Comparison of ENCODE assay signal across 8 cellular contexts in genomic region chrX:47191806-47192401, GRCh38. TPM values are rescaled to one million over a fixed set of nuclear protein-coding genes. Genes with fewer than 3 reads are reported as not detected.
DNase-seq lines count a peak whose midpoint lies in the region; ATAC-seq and TF ChIP-seq lines count a peak whose summit lies in the region.

No MANE protein-coding gene starts in this region.

- H3K27ac Mint-ChIP-seq in Calu3 (ENCODE audit: unreplicated experiment) (no peak overlapping the region), chondrocyte (ENCODE audit: unreplicated experiment) (no peak overlapping the region), nephron (no peak overlapping the region)

- CTCF ChIA-PET in Calu3 (lab: Charles Lee): interaction anchor here (1.4 kb wide), 1 partner anchor 120 kb away, joined by 5 read pairs; no protein-coding TSS in a partner anchor

- ATAC-seq in HG03025 (IDR thresholded peaks at IDR 0.05; ENCODE audit: low FRiP score, unreplicated experiment): no peak
- no peak for ATAC-seq in HG02840 (IDR thresholded peaks at IDR 0.05; ENCODE audit: low FRiP score, unreplicated experiment)
- ATAC-seq in GM18907 (IDR thresholded peaks at IDR 0.05; ENCODE audit: unreplicated experiment): no peak
- no peak for ATAC-seq in GM19397 (IDR thresholded peaks at IDR 0.05; ENCODE audit: unreplicated experiment)

- no peaks in the 10 kb centered on the region for H3K9me3 ChIP-seq in MG63

- H3K9me3 Mint-ChIP-seq in Calu3 (ENCODE audit: low read depth, unreplicated experiment) (no peaks in the 10 kb centered on the region), chondrocyte (ENCODE audit: low read depth) (no peaks in the 10 kb centered on the region), nephron (no peaks in the 10 kb centered on the region)

- H3K4me1 Mint-ChIP-seq in Calu3 (ENCODE audit: low read depth, unreplicated experiment) (peaks cover 17% of the 10 kb centered on the region), chondrocyte (ENCODE audit: low read depth) (peaks cover 52% of the 10 kb centered on the region), nephron (peaks cover 34% of the 10 kb centered on the region)

- H3K4me3 Mint-ChIP-seq in Calu3 (ENCODE audit: low read depth, unreplicated experiment) (peak overlapping the region; percentile 89), chondrocyte (ENCODE audit: unreplicated experiment) (peak overlapping the region; percentile 90), nephron (peak overlapping the region; percentile 90 to 93 (median 91))

- peak overlapping the region; percentile 67 for H3K4me3 ChIP-seq in MG63

- DNase-seq in Calu3 (no peak), MG63 (no peak), chondrocyte (ENCODE audit: low spot score) (peak; percentile 29)

- no peaks in the 10 kb centered on the region for H3K27me3 ChIP-seq in MG63

- H3K27me3 Mint-ChIP-seq in Calu3 (ENCODE audit: unreplicated experiment) (no peaks in the 10 kb centered on the region), chondrocyte (ENCODE audit: low read depth) (no peaks in the 10 kb centered on the region), nephron (ENCODE audit: low read depth) (no peaks in the 10 kb centered on the region)

- no TSS peak for BruUV-seq in Calu3 (replicated peaks; lab: Mats Ljungman, UMichigan)

- TF ChIP-seq CTCF in Calu3 (IDR thresholded peaks at IDR 0.05; ENCODE audit: unreplicated experiment): no peak
- TF ChIP-seq CTCF in chondrocyte (IDR thresholded peaks at IDR 0.05): no peak
- TF ChIP-seq CTCF in nephron (IDR thresholded peaks at IDR 0.05; ENCODE audit: unreplicated experiment in 3 of 3): no peak

- H3K36me3 Mint-ChIP-seq in Calu3 (ENCODE audit: insufficient read depth, unreplicated experiment): peaks cover 52% of the 10 kb centered on the region
- H3K36me3 Mint-ChIP-seq in chondrocyte (ENCODE audit: low read depth): peaks cover 6% of the 10 kb centered on the region
- H3K36me3 Mint-ChIP-seq in nephron (ENCODE audit: low read depth): peaks cover 20% of the 10 kb centered on the region

- peaks cover 11% of the 10 kb centered on the region for H3K36me3 ChIP-seq in MG63

- intact Hi-C loops in Calu3 (cut with micrococcal nuclease; ENCODE audit: unreplicated experiment): loop anchor here (2.0 to 10.0 kb wide), 4 partner anchors 121 to 833 kb away; partner anchors contain the start of gene ZNF41

RNA-seq across cellular contexts. Expression of gene UBA1, which starts 1.7 kb away (rescaled TPM):
- total RNA-seq in Calu3 (2022) (234 and 240 TPM in 2 replicates), chondrocyte (299 to 312 TPM (median 311 TPM) in 3 replicates)
- total RNA-seq in MG63 (2014; rRNA removed; shearing (Covaris generic); ENCODE audit: low replicate concordance): 108 and 121 TPM in 2 replicates

RNA-seq across cellular contexts. Expression of gene CDK16, which starts 26.6 kb away (rescaled TPM):
- total RNA-seq in Calu3 (2022) (148 and 154 TPM in 2 replicates), chondrocyte (172 to 183 TPM (median 179 TPM) in 3 replicates)
- total RNA-seq in MG63 (2014; rRNA removed; shearing (Covaris generic); ENCODE audit: low replicate concordance): 38.2 and 71.2 TPM in 2 replicates

RNA-seq across cellular contexts. Expression of gene USP11, which starts 40.9 kb away (rescaled TPM):
- total RNA-seq in Calu3 (2022): 72.0 and 84.2 TPM in 2 replicates
- total RNA-seq in MG63 (2014; rRNA removed; shearing (Covaris generic); ENCODE audit: low replicate concordance): 16.0 and 16.2 TPM in 2 replicates
- 151 to 189 TPM (median 157 TPM) in 3 replicates for total RNA-seq in chondrocyte

RNA-seq across cellular contexts. Expression of gene RBM10, which starts 46.9 kb away (rescaled TPM):
- total RNA-seq in Calu3 (2022) (47.2 and 49.4 TPM in 2 replicates), chondrocyte (29.0 to 36.3 TPM (median 29.6 TPM) in 3 replicates)
- 36.9 and 46.9 TPM in 2 replicates for total RNA-seq in MG63 (2014; rRNA removed; shearing (Covaris generic); ENCODE audit: low replicate concordance)

RNA-seq across cellular contexts. Expression of gene NDUFB11, which starts 47.4 kb away (rescaled TPM):
- 102 TPM in 2 replicates for total RNA-seq in Calu3 (2022)
- 65.9 and 80.8 TPM in 2 replicates for total RNA-seq in MG63 (2014; rRNA removed; shearing (Covaris generic); ENCODE audit: low replicate concordance)
- total RNA-seq in chondrocyte: 60.7 to 65.4 TPM (median 60.8 TPM) in 3 replicates
